Comparison of ENCODE assay signal across 8 cellular contexts in genomic region chr7:100345288-100345672, GRCh38. TPM values are rescaled to one million over a fixed set of nuclear protein-coding genes. Genes with fewer than 3 reads are reported as not detected.
DNase-seq lines count a peak whose midpoint lies in the region; ATAC-seq and TF ChIP-seq lines count a peak whose summit lies in the region.
"Not testable (repeated sequence)": the region's sequence is repeated elsewhere in the genome, so short reads cannot be mapped to it uniquely, and the experiment has no call there.

No MANE protein-coding gene starts in this region.

- not testable (repeated sequence) for H3K9me3 ChIP-seq in right atrium auricular region, gastrocnemius medialis

- CTCF ChIA-PET in AG04449 (lab: Yijun Ruan, JAX), result interaction anchor here (0.8 to 5.4 kb wide), 11 partner anchors 9 to 213 kb away, joined by 3 to 38 read pairs (median 5); no protein-coding TSS in a partner anchor

- DNase-seq in AG04449 (ENCODE audit: low read depth, low spot score), result not testable (repeated sequence)
- peak; percentile 16 for DNase-seq in NCI-H2107 treated with DMSO at 0.1 percent for 48 hours (lab: John Stamatoyannopoulos, UW; ENCODE audit: unreplicated experiment)
- peak; percentile 30 for DNase-seq in T1000 (lab: John Stamatoyannopoulos, UW)
- DNase-seq in amniotic epithelial cell (ENCODE audit: low read depth), result peak; percentile 42
- peak; percentile 77 for DNase-seq in right atrium auricular region (ENCODE audit: low spot score)
- peak; percentile 64 to 86 for DNase-seq in gastrocnemius medialis

- H3K4me3 ChIP-seq in AG04449 (ENCODE audit: low read depth, low read length); right atrium auricular region; gastrocnemius medialis: not testable (repeated sequence)

- in situ Hi-C loops in gastrocnemius medialis (cut with MboI; ENCODE audit: low sequenced_read_pairs in 4 of 4), result loop anchor here in 2 of 4 donors (25.0 kb wide), 2 partner anchors 183 to 208 kb away; partner anchors contain the start of genes GAL3ST4 (in 1 of the 2), LAMTOR4 (in 1 of the 2), MBLAC1 (in 1 of the 2) and TRAPPC14 (in 1 of the 2)

- TF ChIP-seq CTCF in AG04449 (IDR thresholded peaks at IDR 0.05; ENCODE audit: insufficient read depth, low read length, missing control alignments) (peak; percentile 36), right atrium auricular region (IDR thresholded peaks at IDR 0.05) (peak; percentile 23 to 58), gastrocnemius medialis (IDR thresholded peaks at IDR 0.05 in 4 of 5, conservative IDR thresholded peaks at IDR 0.05 in 1 of 5) (peak in 4 of 5 experiments; percentile 18 to 61 (median 39))

- POLR2A ChIA-PET in AG04449 (lab: Yijun Ruan, JAX), result not testable (repeated sequence)

- not testable (repeated sequence) for TF ChIP-seq POLR2A in gastrocnemius medialis (IDR thresholded peaks at IDR 0.05)

- H3K36me3 ChIP-seq in right atrium auricular region, result peaks cover 48% of the 10 kb centered on the region
- peaks cover 0 to 50% of the 10 kb centered on the region in 2 donors for H3K36me3 ChIP-seq in gastrocnemius medialis

- not testable (repeated sequence) for H3K27me3 ChIP-seq in right atrium auricular region, gastrocnemius medialis

- ATAC-seq in GM18861 (IDR thresholded peaks at IDR 0.05; ENCODE audit: unreplicated experiment) (peak; percentile 35), HG02970 (IDR thresholded peaks at IDR 0.05; ENCODE audit: low FRiP score, unreplicated experiment) (peak; percentile 30), gastrocnemius medialis (peak; percentile 38 to 50)

- H3K27ac ChIP-seq in right atrium auricular region (peak overlapping the region in 1 of 2 donors; percentile 44), gastrocnemius medialis (peak overlapping the region; percentile 83 to 90 (median 87))

- not testable (repeated sequence) for H3K4me1 ChIP-seq in right atrium auricular region
- H3K4me1 ChIP-seq in gastrocnemius medialis, result peaks cover 32 to 39% of the 10 kb centered on the region in 2 donors

- intact Hi-C loops in gastrocnemius medialis (cut with DNase I; ENCODE audit: low total_unique reads), result loop anchor here (10.0 kb wide), 2 partner anchors 70 to 130 kb away; partner anchors contain the start of gene PVRIG

RNA-seq across cellular contexts. Expression of gene PILRB, which starts 12.6 kb away (rescaled TPM):
- 1 to 10 TPM; 9.3 to 9.8 TPM for total RNA-seq in right atrium auricular region
- 10 to 100 TPM; 11.8 to 32.4 (median 20.8) TPM for total RNA-seq in gastrocnemius medialis

RNA-seq across cellular contexts. Expression of gene PILRA, which starts 28.0 kb away (rescaled TPM):
- 1 to 10 TPM; 2.6 to 6.2 TPM for total RNA-seq in right atrium auricular region
- 1 to 10 TPM in 3 of 4 donors, under 1 TPM in 1; 0.62 to 5.4 (median 2.0) TPM for total RNA-seq in gastrocnemius medialis

RNA-seq across cellular contexts. Expression of gene SPDYE3, which starts 37.8 kb away (rescaled TPM):
- not detected for total RNA-seq in right atrium auricular region
- not detected for total RNA-seq in gastrocnemius medialis
